In genomic region chr12:83826112-83826511, GRCh38 we compare ENCODE assay signal across 9 cellular contexts.
DNase-seq lines count a peak whose midpoint lies in the region; ATAC-seq and TF ChIP-seq lines count a peak whose summit lies in the region.
"Had no signal": no experiment of that assay in that cellular context is flagged by ENCODE, and none has a peak within 500 bp of the region (broad histone marks: within the 10 kb centered on the region; RNA-seq: fewer than 3 reads in every experiment).

No MANE protein-coding gene starts in this region.

- H3K36me3 Mint-ChIP-seq in Calu3 (ENCODE audit: insufficient read depth, unreplicated experiment): no peaks in the 10 kb centered on the region
- H3K36me3 Mint-ChIP-seq: natural killer cell treated with Interleukin-12 subunit alpha and Interleukin-12 subunit beta and Interleukin-15 and Interleukin-18, amount 100 ng/mL, for 72 hours had no signal

- no peaks in the 10 kb centered on the region for H3K27me3 Mint-ChIP-seq in Calu3 (ENCODE audit: unreplicated experiment)
- H3K27me3 Mint-ChIP-seq: natural killer cell treated with Interleukin-12 subunit alpha and Interleukin-12 subunit beta and Interleukin-15 and Interleukin-18, amount 100 ng/mL, for 72 hours had no signal

- TF ChIP-seq CTCF in Calu3 (IDR thresholded peaks at IDR 0.05; ENCODE audit: unreplicated experiment): peak; percentile 50

- no peak overlapping the region for H3K27ac Mint-ChIP-seq in Calu3 (ENCODE audit: unreplicated experiment)
- H3K27ac Mint-ChIP-seq: natural killer cell treated with Interleukin-12 subunit alpha and Interleukin-12 subunit beta and Interleukin-15 and Interleukin-18, amount 100 ng/mL, for 72 hours had no signal

- H3K4me1 Mint-ChIP-seq in Calu3 (ENCODE audit: low read depth, unreplicated experiment): peaks cover 17% of the 10 kb centered on the region

- DNase-seq in Calu3 (peak; percentile 65), RKO (ENCODE audit: low spot score) (peak; percentile 27), fibroblast of gingiva (ENCODE audit: low read depth) (peak; percentile 24), posterior vena cava (ENCODE audit: low spot score) (no peak)
- peak; percentile 7 to 32 (median 8) for DNase-seq in stimulated activated CD4-positive, alpha-beta T cell treated with anti-CD3 and anti-CD28 coated beads, Interleukin-12 subunit alpha, Interleukin-12 subunit beta, amount 100 ng/mL, for 48 hours (ENCODE audit: low read depth in 2 of 3, low spot score in 1 of 3)

- peak; percentile 73 for ATAC-seq in GM18858 (IDR thresholded peaks at IDR 0.05; ENCODE audit: unreplicated experiment)
- peak; percentile 85 for ATAC-seq in HG02973 (IDR thresholded peaks at IDR 0.05; ENCODE audit: unreplicated experiment)
- no peak for ATAC-seq in GM19467 (IDR thresholded peaks at IDR 0.05; ENCODE audit: unreplicated experiment)

- CTCF ChIA-PET in Calu3 (lab: Charles Lee): interaction anchor here (0.8 kb wide), 1 partner anchor 916 kb away, joined by 3 read pairs; no protein-coding TSS in a partner anchor

- H3K9me3 Mint-ChIP-seq in Calu3 (ENCODE audit: low read depth, unreplicated experiment): peaks cover 3% of the 10 kb centered on the region
- H3K9me3 Mint-ChIP-seq: natural killer cell treated with Interleukin-12 subunit alpha and Interleukin-12 subunit beta and Interleukin-15 and Interleukin-18, amount 100 ng/mL, for 72 hours had no signal

- no peak overlapping the region for H3K4me3 Mint-ChIP-seq in Calu3 (ENCODE audit: low read depth, unreplicated experiment)
- H3K4me3 Mint-ChIP-seq: natural killer cell treated with Interleukin-12 subunit alpha and Interleukin-12 subunit beta and Interleukin-15 and Interleukin-18, amount 100 ng/mL, for 72 hours had no signal

- intact Hi-C loops in Calu3 (cut with micrococcal nuclease; ENCODE audit: unreplicated experiment): loop anchor here (2.0 to 5.0 kb wide), 2 partner anchors 571 to 676 kb away; no protein-coding TSS in a partner anchor
- intact Hi-C loops in posterior vena cava (cut with DNase I): no loop called here

- BruUV-seq in Calu3 (replicated peaks; lab: Mats Ljungman, UMichigan): no TSS peak
